ENCODE assay signal across 8 cellular contexts in the genomic region with DNA sequence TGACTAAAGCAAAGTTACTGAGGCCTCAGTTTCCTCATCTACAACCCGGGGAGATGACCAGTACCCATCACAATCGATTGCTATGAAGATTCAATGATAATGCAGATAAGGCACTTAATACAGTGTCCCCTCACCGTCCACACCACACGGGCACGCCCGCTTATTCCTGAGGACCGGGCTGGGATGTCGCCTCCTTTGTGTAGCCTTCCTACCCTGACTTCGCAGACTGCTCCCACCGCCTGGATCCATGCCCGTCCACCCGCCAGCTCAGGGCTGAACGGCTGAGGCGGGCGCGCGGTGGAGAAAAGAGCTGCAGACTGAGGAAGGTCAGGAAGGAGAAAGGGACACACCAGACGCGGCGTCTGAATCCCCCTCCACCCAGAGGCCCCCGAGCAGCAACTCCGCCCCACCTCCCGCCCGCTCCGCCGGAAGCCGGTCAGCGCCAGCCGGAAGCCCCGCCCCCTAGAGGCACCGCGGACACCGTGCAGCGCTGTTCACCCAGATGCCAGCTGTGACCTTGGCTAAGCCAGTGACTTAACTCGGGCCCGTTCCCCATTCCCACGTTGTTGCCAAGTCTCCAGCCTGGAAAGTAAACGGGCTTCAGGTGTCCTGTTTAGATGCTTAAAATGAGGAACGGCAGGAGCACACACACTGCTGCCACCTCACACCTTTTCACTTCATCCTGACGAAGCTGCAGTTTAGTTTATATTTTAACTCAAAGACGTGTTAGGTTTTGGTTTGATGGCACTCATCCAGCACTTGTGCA.
DNase-seq lines count a peak whose midpoint lies in the region; ATAC-seq, FAIRE-seq and TF ChIP-seq lines count a peak whose summit lies in the region.

A gene (minus strand): TSS at position 403 of the 766 bp plus-strand sequence.

- H3K9ac ChIP-seq in kidney (ENCODE audit: low read length in 2 of 2) = peak within 1 kb of the TSS; percentile 64 to 98

- peaks cover 19 to 33% of the 10 kb centered on the region in 2 donors for H3K36me3 ChIP-seq in kidney (ENCODE audit: control insufficient read depth in 1 of 2, insufficient read depth in 2 of 2, low read length in 2 of 2)

- ATAC-seq in HG03097 (IDR thresholded peaks at IDR 0.05; ENCODE audit: low FRiP score, unreplicated experiment) = peak; percentile 72

- intact Hi-C loops in kidney (cut with DNase I) = no loop called here

- H3K4me3 ChIP-seq in kidney (ENCODE audit: low read length in 2 of 2) = peak within 1 kb of the TSS; percentile 78 to 98

- H3K9me3 ChIP-seq in kidney (ENCODE audit: control insufficient read depth in 1 of 2, low read length in 2 of 2) = no peaks in the 10 kb centered on the region

- no peak for FAIRE-seq in kidney (lab: Jason Lieb, UNC)

- peaks cover 19 to 21% of the 10 kb centered on the region in 2 donors for H3K4me1 ChIP-seq in kidney (ENCODE audit: control insufficient read depth in 1 of 2, insufficient read depth in 1 of 2, low read depth in 1 of 2, low read length in 2 of 2)

- TF ChIP-seq CTCF in kidney (IDR thresholded peaks at IDR 0.05; ENCODE audit: borderline replicate concordance, extremely low read depth, insufficient read depth) = peak; percentile 57

- peak; percentile 79 for DNase-seq in SIG-M5 treated with dmso at 0.1 percent for 504 hours (lab: John Stamatoyannopoulos, UW; ENCODE audit: unreplicated experiment)
- DNase-seq in SIG-M5 (lab: John Stamatoyannopoulos, UW) = no peak
- DNase-seq in NCI-H345 (lab: John Stamatoyannopoulos, UW) = peak; percentile 86
- DNase-seq in activated CD4-positive, CD25-positive, alpha-beta regulatory T cell treated with anti-CD3 and anti-CD28 coated beads, Interleukin-2, amount 50 U/mL, for 72 hours = peak; percentile 91
- DNase-seq in cerebellar cortex (ENCODE audit: low spot score) = peak; percentile 89
- DNase-seq in kidney = peak; percentile 97
- peak; percentile 80 to 89 (median 87) for DNase-seq in stimulated activated CD4-positive, alpha-beta T cell treated with anti-CD3 and anti-CD28 coated beads, Interleukin-12 subunit alpha, Interleukin-12 subunit beta, amount 100 ng/mL, for 48 hours (ENCODE audit: low read depth in 2 of 3, low spot score in 1 of 3)

- H3K27ac ChIP-seq in kidney (ENCODE audit: low read depth in 2 of 2, low read length in 2 of 2) = peak within 1 kb of the TSS; percentile 92 to 95
